In the genomic region with DNA sequence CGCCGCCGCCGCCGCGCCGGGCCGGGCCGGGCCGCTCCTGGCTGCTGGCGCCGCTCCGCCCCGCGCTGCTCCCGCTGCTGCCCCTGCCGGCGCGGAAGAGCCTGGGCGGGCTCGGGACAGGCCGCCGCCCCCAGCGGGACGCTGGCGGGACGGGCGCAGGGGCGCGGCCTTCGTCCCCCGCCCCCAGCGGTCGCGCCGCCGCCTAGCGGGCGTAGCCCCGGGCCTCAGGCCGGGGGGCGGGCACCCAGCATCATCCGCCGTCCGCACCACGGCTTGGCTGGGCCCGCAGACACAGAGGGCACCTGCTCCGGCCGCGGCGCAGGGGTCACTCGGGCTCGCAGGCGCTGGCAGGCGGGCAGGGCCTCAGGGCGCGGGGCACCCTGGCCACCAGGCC, we compare ENCODE assay signal across 1 cellular context.
TF ChIP-seq lines count a peak whose summit lies in the region.

A gene (minus strand): TSS at position 107 of the 394 bp plus-strand sequence. CDS start 218 bp downstream, outside the sequence.

TF ChIP-seq in HepG2, 621 proteins besides CTCF, POLR2A, EP300 and RAD21 (continued from another document and continues in another):
- TF ChIP-seq, protein P1, sequence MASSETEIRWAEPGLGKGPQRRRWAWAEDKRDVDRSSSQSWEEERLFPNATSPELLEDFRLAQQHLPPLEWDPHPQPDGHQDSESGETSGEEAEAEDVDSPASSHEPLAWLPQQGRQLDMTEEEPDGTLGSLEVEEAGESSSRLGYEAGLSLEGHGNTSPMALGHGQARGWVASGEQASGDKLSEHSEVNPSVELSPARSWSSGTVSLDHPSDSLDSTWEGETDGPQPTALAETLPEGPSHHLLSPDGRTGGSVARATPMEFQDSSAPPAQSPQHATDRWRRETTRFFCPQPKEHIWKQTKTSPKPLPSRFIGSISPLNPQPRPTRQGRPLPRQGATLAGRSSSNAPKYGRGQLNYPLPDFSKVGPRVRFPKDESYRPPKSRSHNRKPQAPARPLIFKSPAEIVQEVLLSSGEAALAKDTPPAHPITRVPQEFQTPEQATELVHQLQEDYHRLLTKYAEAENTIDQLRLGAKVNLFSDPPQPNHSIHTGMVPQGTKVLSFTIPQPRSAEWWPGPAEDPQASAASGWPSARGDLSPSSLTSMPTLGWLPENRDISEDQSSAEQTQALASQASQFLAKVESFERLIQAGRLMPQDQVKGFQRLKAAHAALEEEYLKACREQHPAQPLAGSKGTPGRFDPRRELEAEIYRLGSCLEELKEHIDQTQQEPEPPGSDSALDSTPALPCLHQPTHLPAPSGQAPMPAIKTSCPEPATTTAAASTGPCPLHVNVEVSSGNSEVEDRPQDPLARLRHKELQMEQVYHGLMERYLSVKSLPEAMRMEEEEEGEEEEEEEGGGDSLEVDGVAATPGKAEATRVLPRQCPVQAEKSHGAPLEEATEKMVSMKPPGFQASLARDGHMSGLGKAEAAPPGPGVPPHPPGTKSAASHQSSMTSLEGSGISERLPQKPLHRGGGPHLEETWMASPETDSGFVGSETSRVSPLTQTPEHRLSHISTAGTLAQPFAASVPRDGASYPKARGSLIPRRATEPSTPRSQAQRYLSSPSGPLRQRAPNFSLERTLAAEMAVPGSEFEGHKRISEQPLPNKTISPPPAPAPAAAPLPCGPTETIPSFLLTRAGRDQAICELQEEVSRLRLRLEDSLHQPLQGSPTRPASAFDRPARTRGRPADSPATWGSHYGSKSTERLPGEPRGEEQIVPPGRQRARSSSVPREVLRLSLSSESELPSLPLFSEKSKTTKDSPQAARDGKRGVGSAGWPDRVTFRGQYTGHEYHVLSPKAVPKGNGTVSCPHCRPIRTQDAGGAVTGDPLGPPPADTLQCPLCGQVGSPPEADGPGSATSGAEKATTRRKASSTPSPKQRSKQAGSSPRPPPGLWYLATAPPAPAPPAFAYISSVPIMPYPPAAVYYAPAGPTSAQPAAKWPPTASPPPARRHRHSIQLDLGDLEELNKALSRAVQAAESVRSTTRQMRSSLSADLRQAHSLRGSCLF (CRISPR knock-in tag; IDR thresholded peaks at IDR 0.05; ENCODE audit: borderline replicate concordance) = no peak
- TF ChIP-seq, protein P2, sequence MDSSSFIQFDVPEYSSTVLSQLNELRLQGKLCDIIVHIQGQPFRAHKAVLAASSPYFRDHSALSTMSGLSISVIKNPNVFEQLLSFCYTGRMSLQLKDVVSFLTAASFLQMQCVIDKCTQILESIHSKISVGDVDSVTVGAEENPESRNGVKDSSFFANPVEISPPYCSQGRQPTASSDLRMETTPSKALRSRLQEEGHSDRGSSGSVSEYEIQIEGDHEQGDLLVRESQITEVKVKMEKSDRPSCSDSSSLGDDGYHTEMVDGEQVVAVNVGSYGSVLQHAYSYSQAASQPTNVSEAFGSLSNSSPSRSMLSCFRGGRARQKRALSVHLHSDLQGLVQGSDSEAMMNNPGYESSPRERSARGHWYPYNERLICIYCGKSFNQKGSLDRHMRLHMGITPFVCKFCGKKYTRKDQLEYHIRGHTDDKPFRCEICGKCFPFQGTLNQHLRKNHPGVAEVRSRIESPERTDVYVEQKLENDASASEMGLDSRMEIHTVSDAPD (CRISPR knock-in tag; IDR thresholded peaks at IDR 0.05) = no peak
- TF ChIP-seq MTF1 (CRISPR knock-in tag; IDR thresholded peaks at IDR 0.05) (no peak), ATM (IDR thresholded peaks at IDR 0.05; ENCODE audit: borderline replicate concordance) (no peak), KLF13 (CRISPR knock-in tag; IDR thresholded peaks at IDR 0.05) (no peak), RFX5 (IDR thresholded peaks at IDR 0.05; ENCODE audit: low read depth, low read length) (no peak), ZNF790 (CRISPR knock-in tag; IDR thresholded peaks at IDR 0.05; ENCODE audit: borderline replicate concordance) (no peak), PHF8 (CRISPR knock-in tag; IDR thresholded peaks at IDR 0.05) (no peak; the same call in 1 of the 2 replicates), ZNF251 (CRISPR knock-in tag; IDR thresholded peaks at IDR 0.05) (no peak), ZNF367 (CRISPR knock-in tag; IDR thresholded peaks at IDR 0.05; ENCODE audit: borderline replicate concordance) (no peak), KDM5A (IDR thresholded peaks at IDR 0.05; ENCODE audit: borderline replicate concordance, low read length) (no peak), ZNF101 (CRISPR knock-in tag; IDR thresholded peaks at IDR 0.05; ENCODE audit: borderline replicate concordance, low read depth) (no peak), NBN (conservative IDR thresholded peaks at IDR 0.05) (no peak), MEIS2 (CRISPR knock-in tag; IDR thresholded peaks at IDR 0.05) (no peak), CEBPG (CRISPR knock-in tag; IDR thresholded peaks at IDR 0.05) (no peak), ZFP36 (IDR thresholded peaks at IDR 0.05; ENCODE audit: borderline replicate concordance, low read depth, low read length, partially characterized antibody) (no peak), ZNF772 (CRISPR knock-in tag; IDR thresholded peaks at IDR 0.05) (no peak; the same call in 1 of the 2 replicates), SP5 (CRISPR knock-in tag; IDR thresholded peaks at IDR 0.05; ENCODE audit: borderline replicate concordance, low read depth) (peak; percentile 34; the same call in 1 of the 2 replicates), MAZ (IDR thresholded peaks at IDR 0.05; ENCODE audit: borderline replicate concordance, low read depth, low read length) (peak; percentile 86), MAZ (CRISPR knock-in tag; IDR thresholded peaks at IDR 0.05; ENCODE audit: low read depth) (peak; percentile 82), ZNF343 (CRISPR knock-in tag; IDR thresholded peaks at IDR 0.05) (no peak), CBX2 (IDR thresholded peaks at IDR 0.05; ENCODE audit: low read depth, low read length) (no peak), CBX2 (CRISPR knock-in tag; IDR thresholded peaks at IDR 0.05; ENCODE audit: low read depth) (no peak), REPIN1 (CRISPR knock-in tag; IDR thresholded peaks at IDR 0.05; ENCODE audit: borderline replicate concordance, low read depth) (no peak), GATAD2A (CRISPR knock-in tag; IDR thresholded peaks at IDR 0.05) (no peak)
- TF ChIP-seq, protein P3, sequence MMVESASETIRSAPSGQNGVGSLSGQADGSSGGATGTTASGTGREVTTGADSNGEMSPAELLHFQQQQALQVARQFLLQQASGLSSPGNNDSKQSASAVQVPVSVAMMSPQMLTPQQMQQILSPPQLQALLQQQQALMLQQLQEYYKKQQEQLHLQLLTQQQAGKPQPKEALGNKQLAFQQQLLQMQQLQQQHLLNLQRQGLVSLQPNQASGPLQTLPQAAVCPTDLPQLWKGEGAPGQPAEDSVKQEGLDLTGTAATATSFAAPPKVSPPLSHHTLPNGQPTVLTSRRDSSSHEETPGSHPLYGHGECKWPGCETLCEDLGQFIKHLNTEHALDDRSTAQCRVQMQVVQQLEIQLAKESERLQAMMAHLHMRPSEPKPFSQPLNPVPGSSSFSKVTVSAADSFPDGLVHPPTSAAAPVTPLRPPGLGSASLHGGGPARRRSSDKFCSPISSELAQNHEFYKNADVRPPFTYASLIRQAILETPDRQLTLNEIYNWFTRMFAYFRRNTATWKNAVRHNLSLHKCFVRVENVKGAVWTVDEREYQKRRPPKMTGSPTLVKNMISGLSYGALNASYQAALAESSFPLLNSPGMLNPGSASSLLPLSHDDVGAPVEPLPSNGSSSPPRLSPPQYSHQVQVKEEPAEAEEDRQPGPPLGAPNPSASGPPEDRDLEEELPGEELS (CRISPR knock-in tag; IDR thresholded peaks at IDR 0.05) = no peak
- TF ChIP-seq, protein P4, sequence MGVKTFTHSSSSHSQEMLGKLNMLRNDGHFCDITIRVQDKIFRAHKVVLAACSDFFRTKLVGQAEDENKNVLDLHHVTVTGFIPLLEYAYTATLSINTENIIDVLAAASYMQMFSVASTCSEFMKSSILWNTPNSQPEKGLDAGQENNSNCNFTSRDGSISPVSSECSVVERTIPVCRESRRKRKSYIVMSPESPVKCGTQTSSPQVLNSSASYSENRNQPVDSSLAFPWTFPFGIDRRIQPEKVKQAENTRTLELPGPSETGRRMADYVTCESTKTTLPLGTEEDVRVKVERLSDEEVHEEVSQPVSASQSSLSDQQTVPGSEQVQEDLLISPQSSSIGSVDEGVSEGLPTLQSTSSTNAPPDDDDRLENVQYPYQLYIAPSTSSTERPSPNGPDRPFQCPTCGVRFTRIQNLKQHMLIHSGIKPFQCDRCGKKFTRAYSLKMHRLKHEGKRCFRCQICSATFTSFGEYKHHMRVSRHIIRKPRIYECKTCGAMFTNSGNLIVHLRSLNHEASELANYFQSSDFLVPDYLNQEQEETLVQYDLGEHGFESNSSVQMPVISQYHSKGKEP (CRISPR knock-in tag; IDR thresholded peaks at IDR 0.05) = no peak
- TF ChIP-seq, protein P5, sequence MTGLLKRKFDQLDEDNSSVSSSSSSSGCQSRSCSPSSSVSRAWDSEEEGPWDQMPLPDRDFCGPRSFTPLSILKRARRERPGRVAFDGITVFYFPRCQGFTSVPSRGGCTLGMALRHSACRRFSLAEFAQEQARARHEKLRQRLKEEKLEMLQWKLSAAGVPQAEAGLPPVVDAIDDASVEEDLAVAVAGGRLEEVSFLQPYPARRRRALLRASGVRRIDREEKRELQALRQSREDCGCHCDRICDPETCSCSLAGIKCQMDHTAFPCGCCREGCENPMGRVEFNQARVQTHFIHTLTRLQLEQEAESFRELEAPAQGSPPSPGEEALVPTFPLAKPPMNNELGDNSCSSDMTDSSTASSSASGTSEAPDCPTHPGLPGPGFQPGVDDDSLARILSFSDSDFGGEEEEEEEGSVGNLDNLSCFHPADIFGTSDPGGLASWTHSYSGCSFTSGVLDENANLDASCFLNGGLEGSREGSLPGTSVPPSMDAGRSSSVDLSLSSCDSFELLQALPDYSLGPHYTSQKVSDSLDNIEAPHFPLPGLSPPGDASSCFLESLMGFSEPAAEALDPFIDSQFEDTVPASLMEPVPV (CRISPR knock-in tag; IDR thresholded peaks at IDR 0.05) = no peak
- TF ChIP-seq, protein P6, sequence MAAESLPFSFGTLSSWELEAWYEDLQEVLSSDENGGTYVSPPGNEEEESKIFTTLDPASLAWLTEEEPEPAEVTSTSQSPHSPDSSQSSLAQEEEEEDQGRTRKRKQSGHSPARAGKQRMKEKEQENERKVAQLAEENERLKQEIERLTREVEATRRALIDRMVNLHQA (CRISPR knock-in tag; IDR thresholded peaks at IDR 0.05) = no peak
- TF ChIP-seq, protein P7, sequence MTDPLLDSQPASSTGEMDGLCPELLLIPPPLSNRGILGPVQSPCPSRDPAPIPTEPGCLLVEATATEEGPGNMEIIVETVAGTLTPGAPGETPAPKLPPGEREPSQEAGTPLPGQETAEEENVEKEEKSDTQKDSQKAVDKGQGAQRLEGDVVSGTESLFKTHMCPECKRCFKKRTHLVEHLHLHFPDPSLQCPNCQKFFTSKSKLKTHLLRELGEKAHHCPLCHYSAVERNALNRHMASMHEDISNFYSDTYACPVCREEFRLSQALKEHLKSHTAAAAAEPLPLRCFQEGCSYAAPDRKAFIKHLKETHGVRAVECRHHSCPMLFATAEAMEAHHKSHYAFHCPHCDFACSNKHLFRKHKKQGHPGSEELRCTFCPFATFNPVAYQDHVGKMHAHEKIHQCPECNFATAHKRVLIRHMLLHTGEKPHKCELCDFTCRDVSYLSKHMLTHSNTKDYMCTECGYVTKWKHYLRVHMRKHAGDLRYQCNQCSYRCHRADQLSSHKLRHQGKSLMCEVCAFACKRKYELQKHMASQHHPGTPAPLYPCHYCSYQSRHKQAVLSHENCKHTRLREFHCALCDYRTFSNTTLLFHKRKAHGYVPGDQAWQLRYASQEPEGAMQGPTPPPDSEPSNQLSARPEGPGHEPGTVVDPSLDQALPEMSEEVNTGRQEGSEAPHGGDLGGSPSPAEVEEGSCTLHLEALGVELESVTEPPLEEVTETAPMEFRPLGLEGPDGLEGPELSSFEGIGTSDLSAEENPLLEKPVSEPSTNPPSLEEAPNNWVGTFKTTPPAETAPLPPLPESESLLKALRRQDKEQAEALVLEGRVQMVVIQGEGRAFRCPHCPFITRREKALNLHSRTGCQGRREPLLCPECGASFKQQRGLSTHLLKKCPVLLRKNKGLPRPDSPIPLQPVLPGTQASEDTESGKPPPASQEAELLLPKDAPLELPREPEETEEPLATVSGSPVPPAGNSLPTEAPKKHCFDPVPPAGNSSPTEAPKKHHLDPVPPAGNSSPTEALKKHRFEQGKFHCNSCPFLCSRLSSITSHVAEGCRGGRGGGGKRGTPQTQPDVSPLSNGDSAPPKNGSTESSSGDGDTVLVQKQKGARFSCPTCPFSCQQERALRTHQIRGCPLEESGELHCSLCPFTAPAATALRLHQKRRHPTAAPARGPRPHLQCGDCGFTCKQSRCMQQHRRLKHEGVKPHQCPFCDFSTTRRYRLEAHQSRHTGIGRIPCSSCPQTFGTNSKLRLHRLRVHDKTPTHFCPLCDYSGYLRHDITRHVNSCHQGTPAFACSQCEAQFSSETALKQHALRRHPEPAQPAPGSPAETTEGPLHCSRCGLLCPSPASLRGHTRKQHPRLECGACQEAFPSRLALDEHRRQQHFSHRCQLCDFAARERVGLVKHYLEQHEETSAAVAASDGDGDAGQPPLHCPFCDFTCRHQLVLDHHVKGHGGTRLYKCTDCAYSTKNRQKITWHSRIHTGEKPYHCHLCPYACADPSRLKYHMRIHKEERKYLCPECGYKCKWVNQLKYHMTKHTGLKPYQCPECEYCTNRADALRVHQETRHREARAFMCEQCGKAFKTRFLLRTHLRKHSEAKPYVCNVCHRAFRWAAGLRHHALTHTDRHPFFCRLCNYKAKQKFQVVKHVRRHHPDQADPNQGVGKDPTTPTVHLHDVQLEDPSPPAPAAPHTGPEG (CRISPR knock-in tag; IDR thresholded peaks at IDR 0.05) = no peak
- TF ChIP-seq, protein P8, sequence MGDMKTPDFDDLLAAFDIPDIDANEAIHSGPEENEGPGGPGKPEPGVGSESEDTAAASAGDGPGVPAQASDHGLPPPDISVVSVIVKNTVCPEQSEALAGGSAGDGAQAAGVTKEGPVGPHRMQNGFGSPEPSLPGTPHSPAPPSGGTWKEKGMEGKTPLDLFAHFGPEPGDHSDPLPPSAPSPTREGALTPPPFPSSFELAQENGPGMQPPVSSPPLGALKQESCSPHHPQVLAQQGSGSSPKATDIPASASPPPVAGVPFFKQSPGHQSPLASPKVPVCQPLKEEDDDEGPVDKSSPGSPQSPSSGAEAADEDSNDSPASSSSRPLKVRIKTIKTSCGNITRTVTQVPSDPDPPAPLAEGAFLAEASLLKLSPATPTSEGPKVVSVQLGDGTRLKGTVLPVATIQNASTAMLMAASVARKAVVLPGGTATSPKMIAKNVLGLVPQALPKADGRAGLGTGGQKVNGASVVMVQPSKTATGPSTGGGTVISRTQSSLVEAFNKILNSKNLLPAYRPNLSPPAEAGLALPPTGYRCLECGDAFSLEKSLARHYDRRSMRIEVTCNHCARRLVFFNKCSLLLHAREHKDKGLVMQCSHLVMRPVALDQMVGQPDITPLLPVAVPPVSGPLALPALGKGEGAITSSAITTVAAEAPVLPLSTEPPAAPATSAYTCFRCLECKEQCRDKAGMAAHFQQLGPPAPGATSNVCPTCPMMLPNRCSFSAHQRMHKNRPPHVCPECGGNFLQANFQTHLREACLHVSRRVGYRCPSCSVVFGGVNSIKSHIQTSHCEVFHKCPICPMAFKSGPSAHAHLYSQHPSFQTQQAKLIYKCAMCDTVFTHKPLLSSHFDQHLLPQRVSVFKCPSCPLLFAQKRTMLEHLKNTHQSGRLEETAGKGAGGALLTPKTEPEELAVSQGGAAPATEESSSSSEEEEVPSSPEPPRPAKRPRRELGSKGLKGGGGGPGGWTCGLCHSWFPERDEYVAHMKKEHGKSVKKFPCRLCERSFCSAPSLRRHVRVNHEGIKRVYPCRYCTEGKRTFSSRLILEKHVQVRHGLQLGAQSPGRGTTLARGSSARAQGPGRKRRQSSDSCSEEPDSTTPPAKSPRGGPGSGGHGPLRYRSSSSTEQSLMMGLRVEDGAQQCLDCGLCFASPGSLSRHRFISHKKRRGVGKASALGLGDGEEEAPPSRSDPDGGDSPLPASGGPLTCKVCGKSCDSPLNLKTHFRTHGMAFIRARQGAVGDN (CRISPR knock-in tag; IDR thresholded peaks at IDR 0.05) = peak; percentile 59; the same call in 1 of the 2 replicates
